Comparison of ENCODE assay signal across 13 cellular contexts in the genomic region with DNA sequence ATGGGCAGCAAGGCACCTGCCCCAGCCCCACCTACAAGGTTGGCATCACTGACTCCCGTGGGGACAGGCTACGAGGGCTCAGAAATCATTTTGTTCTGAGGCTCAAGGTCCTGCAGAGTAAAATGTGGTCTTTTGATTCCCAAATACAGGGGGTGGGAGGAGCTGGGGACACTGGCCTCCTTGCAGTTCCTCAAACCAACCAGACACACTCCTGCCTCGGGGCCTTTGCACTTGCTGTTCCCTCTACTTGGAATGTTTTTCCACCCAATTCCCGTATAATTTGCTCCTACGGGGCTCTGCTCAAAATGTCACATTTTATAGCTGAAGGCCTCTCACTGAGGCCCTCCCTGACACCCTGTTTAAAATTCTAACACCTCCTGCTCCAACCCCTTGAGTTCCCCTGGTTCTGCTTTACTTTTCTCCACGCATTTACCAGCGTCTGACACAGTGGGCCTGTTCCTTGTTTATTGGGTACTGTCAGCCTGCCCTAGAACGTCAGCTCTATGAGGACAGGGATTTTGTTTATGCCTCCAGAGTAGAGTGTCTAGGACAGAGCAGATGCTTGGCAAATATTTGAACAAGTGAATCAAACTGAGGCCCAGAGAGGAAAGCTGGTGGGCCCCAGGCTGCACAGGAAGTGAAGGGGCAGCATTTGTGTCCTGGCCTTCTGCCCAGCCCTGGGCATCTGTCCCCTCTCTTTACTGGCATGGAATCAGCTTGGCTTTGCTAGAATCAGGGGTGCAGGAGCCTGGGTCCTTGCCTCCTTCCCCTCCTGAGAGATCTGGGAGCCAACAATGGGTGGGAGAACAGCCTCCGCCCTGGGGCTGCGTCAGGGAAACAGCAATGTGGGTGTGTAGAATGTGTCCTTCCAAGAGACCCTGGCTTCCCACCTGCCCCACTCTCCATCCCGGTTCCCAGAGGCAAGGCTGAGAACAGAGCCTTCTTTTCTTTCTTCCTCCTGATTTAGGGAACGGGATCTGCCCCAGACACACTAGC.
"Had no signal": no experiment of that assay in that cellular context is flagged by ENCODE, and none has a peak within 500 bp of the region (broad histone marks: within the 10 kb centered on the region; RNA-seq: fewer than 3 reads in every experiment).

No MANE protein-coding gene starts in this region.

- H3K9me3 Mint-ChIP-seq: activated CD8-positive, alpha-beta T cell treated with anti-CD3 and anti-CD28 coated beads for 36 hours; activated T-helper 1 cell treated with anti-CD3 and anti-CD28 coated beads, Interleukin-12 subunit alpha, Interleukin-12 subunit beta, Interleukin-2, Interleukin-4 antibody, amounts not matched to agents 30 ng/mL and 10 ng/mL and 1 ng/mL, durations not matched to agents 14 hours and 24 hours and 36 hours; T-helper 2 cell treated with Interferon-gamma antibody and Interleukin-4, amounts not matched to agents 5 μg/mL and 100 μg/mL, for 36 hours had no signal

- ATAC-seq: activated CD8-positive, alpha-beta T cell treated with anti-CD3 and anti-CD28 coated beads for 36 hours had no signal

- H3K27me3 Mint-ChIP-seq: activated CD8-positive, alpha-beta T cell treated with anti-CD3 and anti-CD28 coated beads for 36 hours; activated naive CD8-positive, alpha-beta T cell had no signal

- H3K4me3 Mint-ChIP-seq: activated CD8-positive, alpha-beta T cell treated with anti-CD3 and anti-CD28 coated beads for 36 hours; activated naive CD8-positive, alpha-beta T cell; activated T-helper 1 cell treated with anti-CD3 and anti-CD28 coated beads, Interleukin-12 subunit alpha, Interleukin-12 subunit beta, Interleukin-2, Interleukin-4 antibody, amounts not matched to agents 30 ng/mL and 10 ng/mL and 1 ng/mL, durations not matched to agents 14 hours and 24 hours and 36 hours; T-helper 2 cell treated with Interferon-gamma antibody and Interleukin-4, amounts not matched to agents 5 μg/mL and 100 μg/mL, for 36 hours had no signal

- DNase-seq: activated CD4-positive, CD25-positive, alpha-beta regulatory T cell treated with anti-CD3 and anti-CD28 coated beads, Interleukin-2, amount 50 U/mL, for 72 hours; activated CD8-positive, alpha-beta memory T cell treated with anti-CD3 and anti-CD28 coated beads, Interleukin-2, amount 50 U/mL, for 4 hours; activated CD8-positive, alpha-beta T cell treated with anti-CD3 and anti-CD28 coated beads for 36 hours; colonic mucosa; effector CD8-positive, alpha-beta T cell; erythroblast; hippocampal formation; midbrain; small intestine; tibial artery had no signal

- H3K36me3 Mint-ChIP-seq: activated naive CD8-positive, alpha-beta T cell had no signal

- H3K27ac Mint-ChIP-seq: activated T-helper 1 cell treated with anti-CD3 and anti-CD28 coated beads, Interleukin-12 subunit alpha, Interleukin-12 subunit beta, Interleukin-2, Interleukin-4 antibody, amounts not matched to agents 30 ng/mL and 10 ng/mL and 1 ng/mL, durations not matched to agents 14 hours and 24 hours and 36 hours; T-helper 2 cell treated with Interferon-gamma antibody and Interleukin-4, amounts not matched to agents 5 μg/mL and 100 μg/mL, for 36 hours had no signal
